In genomic region chr11:134861490-134862107, GRCh38 we compare ENCODE assay signal across 18 cellular contexts.
DNase-seq lines count a peak whose midpoint lies in the region; ATAC-seq and TF ChIP-seq lines count a peak whose summit lies in the region.
"Had no signal": no experiment of that assay in that cellular context is flagged by ENCODE, and none has a peak within 500 bp of the region (broad histone marks: within the 10 kb centered on the region; RNA-seq: fewer than 3 reads in every experiment).

No MANE protein-coding gene starts in this region.

- intact Hi-C loops in right lobe of liver (cut with DNase I), result no loop called here

- no peak overlapping the region for H3K27ac ChIP-seq in HL-60 (replicated peaks)
- H3K27ac ChIP-seq in right lobe of liver, result no peak overlapping the region
- H3K27ac ChIP-seq: body of pancreas had no signal

- TF ChIP-seq POLR2A in right lobe of liver (IDR thresholded peaks at IDR 0.05), result no peak

- TF ChIP-seq CTCF in GM06990 (IDR thresholded peaks at IDR 0.05; ENCODE audit: insufficient read depth, low read length, poor library complexity, severe bottlenecking), result peak; percentile 51
- peak; percentile 7 for TF ChIP-seq CTCF in HL-60 (IDR thresholded peaks at IDR 0.05; ENCODE audit: insufficient read depth, low read length)
- TF ChIP-seq CTCF in nephron progenitor cell (IDR thresholded peaks at IDR 0.05), result no peak
- TF ChIP-seq CTCF in right lobe of liver (IDR thresholded peaks at IDR 0.05), result peak in 1 of 4 donors; percentile 4

- H3K27me3 Mint-ChIP-seq in nephron progenitor cell (ENCODE audit: low read depth, poor library complexity), result peaks cover 22% of the 10 kb centered on the region
- H3K27me3 Mint-ChIP-seq: activated naive CD4-positive, alpha-beta T cell treated with anti-CD3 and anti-CD28 coated beads, Interleukin-2, amount 50 U/mL, for 24 hours; B cell had no signal

- no peaks in the 10 kb centered on the region for H3K9me3 ChIP-seq in right lobe of liver
- H3K9me3 ChIP-seq: body of pancreas, mucosa of descending colon had no signal

- 70% methylated on average over 13 of the region's 15 CpGs for WGBS in right lobe of liver (ENCODE audit: insufficient coverage, low coverage, low lambda C conversion rate, missing lambda C conversion rate)

- H3K4me3 ChIP-seq in GM06990 (replicated peaks; ENCODE audit: low read depth, low read length), result no peak overlapping the region
- H3K4me3 ChIP-seq in HL-60 (replicated peaks; ENCODE audit: insufficient read depth, low read length), result no peak overlapping the region
- no peak overlapping the region for H3K4me3 ChIP-seq in right lobe of liver
- H3K4me3 ChIP-seq: body of pancreas, mucosa of descending colon had no signal

- H3K4me1 ChIP-seq in right lobe of liver, result no peaks in the 10 kb centered on the region
- H3K4me1 ChIP-seq: body of pancreas had no signal

- no peak for DNase-seq in GM06990 (ENCODE audit: extremely low read depth, insufficient read length)
- DNase-seq in HL-60 (ENCODE audit: low read depth in 1 of 2, low spot score in 1 of 2), result no peak
- DNase-seq in RPMI8226, result peak; percentile 13
- DNase-seq in nephron progenitor cell, result no peak
- no peak for DNase-seq in COLO668 (lab: John Stamatoyannopoulos, UW; ENCODE audit: unreplicated experiment)
- DNase-seq in stimulated activated CD8-positive, alpha-beta memory T cell treated with anti-CD3 and anti-CD28 coated beads, Interleukin-4, amount 100 ng/mL, for 48 hours, result no peak
- no peak for DNase-seq in right lobe of liver
- DNase-seq in NCI-H69 (lab: John Stamatoyannopoulos, UW), result no peak
- DNase-seq: body of pancreas; HCEC 1CT; hippocampal formation; mucosa of descending colon; NCI-H1694; occipital lobe; stimulated activated CD4-positive, alpha-beta T cell treated with anti-CD3 and anti-CD28 coated beads, Interleukin-2, amount 100 ng/mL, for 48 hours had no signal

- peaks cover 25% of the 10 kb centered on the region for H3K4me1 Mint-ChIP-seq in nephron progenitor cell
- H3K4me1 Mint-ChIP-seq: activated naive CD4-positive, alpha-beta T cell treated with anti-CD3 and anti-CD28 coated beads, Interleukin-2, amount 50 U/mL, for 24 hours; B cell had no signal

- peaks cover 13% of the 10 kb centered on the region for H3K9me3 Mint-ChIP-seq in nephron progenitor cell
- H3K9me3 Mint-ChIP-seq: activated naive CD4-positive, alpha-beta T cell treated with anti-CD3 and anti-CD28 coated beads, Interleukin-2, amount 50 U/mL, for 24 hours had no signal

- H3K4me3 Mint-ChIP-seq in nephron progenitor cell, result peak overlapping the region; percentile 59
- H3K4me3 Mint-ChIP-seq: activated naive CD4-positive, alpha-beta T cell treated with anti-CD3 and anti-CD28 coated beads, Interleukin-2, amount 50 U/mL, for 24 hours; B cell had no signal

- H3K27me3 ChIP-seq in GM06990 (replicated peaks; ENCODE audit: control insufficient read depth, insufficient read depth, low read length) (no peaks in the 10 kb centered on the region; the same call in 1 of the 2 replicates), HL-60 (ENCODE audit: insufficient read depth, poor library complexity, severe bottlenecking) (no peaks in the 10 kb centered on the region), right lobe of liver (no peaks in the 10 kb centered on the region)
- H3K27me3 ChIP-seq: body of pancreas had no signal

- H3K36me3 Mint-ChIP-seq in nephron progenitor cell (ENCODE audit: low read depth), result no peaks in the 10 kb centered on the region
- H3K36me3 Mint-ChIP-seq: activated naive CD4-positive, alpha-beta T cell treated with anti-CD3 and anti-CD28 coated beads, Interleukin-2, amount 50 U/mL, for 24 hours had no signal

- H3K27ac Mint-ChIP-seq in nephron progenitor cell, result no peak overlapping the region
- H3K27ac Mint-ChIP-seq: activated naive CD4-positive, alpha-beta T cell treated with anti-CD3 and anti-CD28 coated beads, Interleukin-2, amount 50 U/mL, for 24 hours; B cell had no signal

- no peak for ATAC-seq in right lobe of liver
- ATAC-seq: activated CD4-positive, CD25-positive, alpha-beta regulatory T cell treated with anti-CD3 and anti-CD28 coated beads, Interleukin-2, amount 50 U/mL, for 24 hours; body of pancreas; mucosa of descending colon had no signal

- no peaks in the 10 kb centered on the region for H3K36me3 ChIP-seq in GM06990 (ENCODE audit: control insufficient read depth, insufficient read depth, low read length)
- H3K36me3 ChIP-seq in right lobe of liver, result no peaks in the 10 kb centered on the region
